In genomic region chr7:953547-954327, GRCh38 we compare ENCODE assay signal across 8 cellular contexts. TPM values are rescaled to one million over a fixed set of nuclear protein-coding genes. Genes with fewer than 3 reads are reported as not detected.
DNase-seq lines count a peak whose midpoint lies in the region; ATAC-seq and TF ChIP-seq lines count a peak whose summit lies in the region.

No MANE protein-coding gene starts in this region.

- H3K27ac Mint-ChIP-seq in progenitor cell of endocrine pancreas: no peak overlapping the region

- H3K27me3 ChIP-seq in HUES48 (ENCODE audit: control insufficient read depth, insufficient read depth, low read length) (peaks cover 30% of the 10 kb centered on the region), adrenal gland (peaks cover 14% of the 10 kb centered on the region)

- no peak overlapping the region for H3K27ac ChIP-seq in HUES48 (ENCODE audit: low read depth, low read length)
- H3K27ac ChIP-seq in adrenal gland: peak overlapping the region in 2 of 5 donors; percentile 33 to 82

- no peaks in the 10 kb centered on the region for H3K36me3 Mint-ChIP-seq in progenitor cell of endocrine pancreas (ENCODE audit: insufficient read depth)

- peak overlapping the region; percentile 62 for H3K4me3 ChIP-seq in HUES48 (ENCODE audit: low read depth, low read length)
- peak overlapping the region in 2 of 4 donors; percentile 27 to 68 for H3K4me3 ChIP-seq in adrenal gland

- no peak for TF ChIP-seq CTCF in adrenal gland (IDR thresholded peaks at IDR 0.05)
- TF ChIP-seq CTCF in progenitor cell of endocrine pancreas (IDR thresholded peaks at IDR 0.05; ENCODE audit: unreplicated experiment): no peak

- intact Hi-C loops in adrenal gland (cut with DNase I): loop anchor here in 1 of 2 donors (10.0 kb wide), 1 partner anchor 169 kb away; no protein-coding TSS in a partner anchor

- H3K4me1 Mint-ChIP-seq in progenitor cell of endocrine pancreas (ENCODE audit: low read depth): no peaks in the 10 kb centered on the region

- H3K4me1 ChIP-seq in HUES48 (ENCODE audit: control insufficient read depth, insufficient read depth, low read length) (no peaks in the 10 kb centered on the region), adrenal gland (replicated peaks in 1 of 2) (peaks cover 0 to 8% of the 10 kb centered on the region in 2 donors)

- TF ChIP-seq POLR2A in adrenal gland (IDR thresholded peaks at IDR 0.05): no peak

- 3 to 8% (median 3%) methylated on average over 7 to 70 of the region's 78 CpGs for WGBS in adrenal gland, 4 donors

- no peak overlapping the region for H3K9ac ChIP-seq in HUES48 (ENCODE audit: low read depth, low read length)

- ATAC-seq in GM21447 (IDR thresholded peaks at IDR 0.05; ENCODE audit: unreplicated experiment): no peak

- H3K36me3 ChIP-seq in HUES48 (ENCODE audit: control insufficient read depth, insufficient read depth, low read length) (no peaks in the 10 kb centered on the region), adrenal gland (replicated peaks in 1 of 2) (no peaks in the 10 kb centered on the region)

- DNase-seq in activated naive CD4-positive, alpha-beta T cell treated with Interleukin-2 at 50 U/mL for 16 hours: peak; percentile 17
- DNase-seq in activated naive CD4-positive, alpha-beta T cell (lab: John Stamatoyannopoulos, UW): no peak
- DNase-seq in adrenal gland (peak in 5 of 7 donors; percentile 57 to 79 (median 71)), hippocampal formation (lab: John Stamatoyannopoulos, UW) (peak; percentile 65 to 74), progenitor cell of endocrine pancreas (ENCODE audit: low spot score, unreplicated experiment) (no peak), GM19240 (ENCODE audit: insufficient read length, low spot score) (no peak)

- H3K9me3 ChIP-seq in HUES48 (ENCODE audit: control insufficient read depth, insufficient read depth, low read length) (no peaks in the 10 kb centered on the region), adrenal gland (replicated peaks in 1 of 3) (no peaks in the 10 kb centered on the region)

- H3K9me3 Mint-ChIP-seq in progenitor cell of endocrine pancreas (ENCODE audit: low read depth): no peaks in the 10 kb centered on the region

- peak overlapping the region; percentile 54 for H3K4me3 Mint-ChIP-seq in progenitor cell of endocrine pancreas (ENCODE audit: low read depth)

- H3K27me3 Mint-ChIP-seq in progenitor cell of endocrine pancreas: peaks cover 12% of the 10 kb centered on the region

RNA-seq across cellular contexts. Expression of gene ADAP1, which starts 0.7 kb away (rescaled TPM):
- total RNA-seq in adrenal gland (10 to 100 TPM in 5 of 8 donors, 1 to 10 TPM in 3; 5.6 to 60.2 (median 12.8) TPM), progenitor cell of endocrine pancreas (10.3 and 10.7 TPM in 2 replicates)
- 10 to 100 TPM in 1 of 3 donors, 1 to 10 TPM in 1, under 1 TPM in 1; 0.29 to 40.5 (median 7.1) TPM for polyA plus RNA-seq in adrenal gland

RNA-seq across cellular contexts. Expression of gene COX19, which starts 21.6 kb away (rescaled TPM):
- total RNA-seq in adrenal gland (10 to 100 TPM in 7 of 8 donors, 1 to 10 TPM in 1; 9.1 to 32.4 (median 18.9) TPM), progenitor cell of endocrine pancreas (20.3 and 20.6 TPM in 2 replicates)
- 10 to 100 TPM; 12.3 to 28.6 (median 14.0) TPM for polyA plus RNA-seq in adrenal gland

RNA-seq across cellular contexts. Expression of gene CYP2W1, which starts 29.2 kb away (rescaled TPM):
- 10 to 100 TPM in 7 of 8 donors, 1 to 10 TPM in 1; 5.4 to 71.0 (median 42.0) TPM for total RNA-seq in adrenal gland
- polyA plus RNA-seq in adrenal gland: 10 to 100 TPM in 2 of 3 donors, under 1 TPM in 1; 0.70 to 63.7 (median 41.0) TPM
- total RNA-seq in progenitor cell of endocrine pancreas: 1.2 and 1.6 TPM in 2 replicates

Comparison
In these comparisons a context has a peak if more than half of its experiments do, and no peak if none do; other contexts are left out.
1. DNase-seq: peak in activated naive CD4-positive, alpha-beta T cell treated with Interleukin-2 at 50 U/mL for 16 hours (single experiment), adrenal gland (5 of 7) and hippocampal formation (2 of 2); none in activated naive CD4-positive, alpha-beta T cell (0 of 4), progenitor cell of endocrine pancreas (single experiment) and GM19240 (single experiment).